ENCODE assay signal across 34 cellular contexts in genomic region chr2:141526760-141527159, GRCh38.
"Had no signal": no experiment of that assay in that cellular context is flagged by ENCODE, and none has a peak within 500 bp of the region (broad histone marks: within the 10 kb centered on the region; RNA-seq: fewer than 3 reads in every experiment).

No MANE protein-coding gene starts in this region.

- H3K27me3 Mint-ChIP-seq: activated B cell treated with CpG ODN at 0.5 μM for 24 hours; activated CD4-positive, alpha-beta memory T cell treated with anti-CD3 and anti-CD28 coated beads for 36 hours; activated CD4-positive, alpha-beta T cell treated with anti-CD3 and anti-CD28 coated beads, Interleukin-2, amount 10 ng/mL, durations not matched to agents 24 days and 14 days; activated CD8-positive, alpha-beta T cell treated with anti-CD3 and anti-CD28 coated beads for 36 hours; activated naive CD4-positive, alpha-beta T cell treated with anti-CD3 and anti-CD28 coated beads, Interleukin-2, amount 10 ng/mL, durations not matched to agents 7 days and 5 days; activated naive CD4-positive, alpha-beta T cell treated with anti-CD3 and anti-CD28 coated beads, Interleukin-2, amount 50 U/mL, for 24 hours; activated naive CD8-positive, alpha-beta T cell; activated naive CD8-positive, alpha-beta T cell treated with anti-CD3 and anti-CD28 coated beads, Interleukin-2, amount 10 ng/mL, durations not matched to agents 7 days and 5 days; activated naive CD8-positive, alpha-beta T cell treated with anti-CD3 and anti-CD28 coated beads, Interleukin-2, amount 50 U/mL, for 24 hours; activated T-cell treated with anti-CD3 and anti-CD28 coated beads, Interleukin-2, amount 50 U/mL, for 24 hours had no signal

- H3K27ac ChIP-seq: ascending aorta, brain microvascular endothelial cell, breast epithelium, VCaP had no signal

- H3K27ac Mint-ChIP-seq: activated B cell treated with CpG ODN at 0.5 μM for 24 hours; activated CD4-positive, alpha-beta memory T cell treated with anti-CD3 and anti-CD28 coated beads for 36 hours; activated CD4-positive, alpha-beta T cell treated with anti-CD3 and anti-CD28 coated beads, Interleukin-2, amount 10 ng/mL, durations not matched to agents 24 days and 14 days; activated CD8-positive, alpha-beta T cell treated with anti-CD3 and anti-CD28 coated beads for 36 hours; activated naive CD4-positive, alpha-beta T cell treated with anti-CD3 and anti-CD28 coated beads, Interleukin-2, amount 10 ng/mL, durations not matched to agents 7 days and 5 days; activated naive CD4-positive, alpha-beta T cell treated with anti-CD3 and anti-CD28 coated beads, Interleukin-2, amount 50 U/mL, for 24 hours; activated naive CD8-positive, alpha-beta T cell; activated naive CD8-positive, alpha-beta T cell treated with anti-CD3 and anti-CD28 coated beads, Interleukin-2, amount 10 ng/mL, durations not matched to agents 7 days and 5 days; activated naive CD8-positive, alpha-beta T cell treated with anti-CD3 and anti-CD28 coated beads, Interleukin-2, amount 50 U/mL, for 24 hours; activated T-cell treated with anti-CD3 and anti-CD28 coated beads, Interleukin-2, amount 50 U/mL, for 24 hours; activated T-helper 2 cell treated with anti-CD3 and anti-CD28 coated beads, Interferon-gamma antibody, Interleukin-2, Interleukin-4, amounts not matched to agents 10 μg/mL and 5 μg/mL and 100 μg/mL, durations not matched to agents 14 hours and 24 hours and 36 hours; T-helper 1 cell treated with Interleukin-12 subunit alpha and Interleukin-12 subunit beta and Interleukin-4 antibody, amounts not matched to agents 30 μg/mL and 1 μg/mL, for 36 hours; T-helper 2 cell treated with Interferon-gamma antibody and Interleukin-4, amounts not matched to agents 5 μg/mL and 100 μg/mL, for 36 hours had no signal

- ATAC-seq: activated CD8-positive, alpha-beta T cell treated with anti-CD3 and anti-CD28 coated beads for 36 hours; activated naive CD8-positive, alpha-beta T cell treated with anti-CD3 and anti-CD28 coated beads, Interleukin-2, amount 50 U/mL, for 24 hours had no signal

- H3K4me1 Mint-ChIP-seq: activated CD4-positive, alpha-beta T cell treated with anti-CD3 and anti-CD28 coated beads, Interleukin-2, amount 10 ng/mL, durations not matched to agents 24 days and 14 days; activated naive CD4-positive, alpha-beta T cell treated with anti-CD3 and anti-CD28 coated beads, Interleukin-2, amount 10 ng/mL, durations not matched to agents 7 days and 5 days; activated naive CD4-positive, alpha-beta T cell treated with anti-CD3 and anti-CD28 coated beads, Interleukin-2, amount 50 U/mL, for 24 hours; activated naive CD8-positive, alpha-beta T cell treated with anti-CD3 and anti-CD28 coated beads, Interleukin-2, amount 10 ng/mL, durations not matched to agents 7 days and 5 days; activated naive CD8-positive, alpha-beta T cell treated with anti-CD3 and anti-CD28 coated beads, Interleukin-2, amount 50 U/mL, for 24 hours had no signal

- H3K4me3 ChIP-seq: ascending aorta, breast epithelium had no signal

- H3K4me3 Mint-ChIP-seq: activated B cell treated with CpG ODN at 0.5 μM for 24 hours; activated CD4-positive, alpha-beta memory T cell treated with anti-CD3 and anti-CD28 coated beads for 36 hours; activated CD4-positive, alpha-beta T cell treated with anti-CD3 and anti-CD28 coated beads, Interleukin-2, amount 10 ng/mL, durations not matched to agents 24 days and 14 days; activated CD8-positive, alpha-beta T cell treated with anti-CD3 and anti-CD28 coated beads for 36 hours; activated naive CD4-positive, alpha-beta T cell treated with anti-CD3 and anti-CD28 coated beads, Interleukin-2, amount 10 ng/mL, durations not matched to agents 7 days and 5 days; activated naive CD4-positive, alpha-beta T cell treated with anti-CD3 and anti-CD28 coated beads, Interleukin-2, amount 50 U/mL, for 24 hours; activated naive CD8-positive, alpha-beta T cell; activated naive CD8-positive, alpha-beta T cell treated with anti-CD3 and anti-CD28 coated beads, Interleukin-2, amount 10 ng/mL, durations not matched to agents 7 days and 5 days; activated naive CD8-positive, alpha-beta T cell treated with anti-CD3 and anti-CD28 coated beads, Interleukin-2, amount 50 U/mL, for 24 hours; activated T-cell treated with anti-CD3 and anti-CD28 coated beads, Interleukin-2, amount 50 U/mL, for 24 hours; T-helper 1 cell treated with Interleukin-12 subunit alpha and Interleukin-12 subunit beta and Interleukin-4 antibody, amounts not matched to agents 30 μg/mL and 1 μg/mL, for 36 hours; T-helper 2 cell treated with Interferon-gamma antibody and Interleukin-4, amounts not matched to agents 5 μg/mL and 100 μg/mL, for 36 hours had no signal

- FAIRE-seq: TTC549 had no signal

- H3K4me1 ChIP-seq: ascending aorta, breast epithelium had no signal

- H3K27me3 ChIP-seq: ascending aorta, brain microvascular endothelial cell, breast epithelium had no signal

- H3K9me3 ChIP-seq: ascending aorta, breast epithelium had no signal

- H3K9me3 Mint-ChIP-seq: activated B cell treated with CpG ODN at 0.5 μM for 24 hours; activated CD4-positive, alpha-beta T cell treated with anti-CD3 and anti-CD28 coated beads, Interleukin-2, amount 10 ng/mL, durations not matched to agents 24 days and 14 days; activated CD8-positive, alpha-beta T cell treated with anti-CD3 and anti-CD28 coated beads for 36 hours; activated naive CD4-positive, alpha-beta T cell treated with anti-CD3 and anti-CD28 coated beads, Interleukin-2, amount 10 ng/mL, durations not matched to agents 7 days and 5 days; activated naive CD8-positive, alpha-beta T cell treated with anti-CD3 and anti-CD28 coated beads, Interleukin-2, amount 10 ng/mL, durations not matched to agents 7 days and 5 days had no signal

- H3K36me3 ChIP-seq: ascending aorta, brain microvascular endothelial cell, breast epithelium had no signal

- H3K36me3 Mint-ChIP-seq: activated CD4-positive, alpha-beta memory T cell treated with anti-CD3 and anti-CD28 coated beads for 36 hours; activated naive CD4-positive, alpha-beta T cell treated with anti-CD3 and anti-CD28 coated beads, Interleukin-2, amount 10 ng/mL, durations not matched to agents 7 days and 5 days; activated naive CD4-positive, alpha-beta T cell treated with anti-CD3 and anti-CD28 coated beads, Interleukin-2, amount 50 U/mL, for 24 hours; activated naive CD8-positive, alpha-beta T cell; activated naive CD8-positive, alpha-beta T cell treated with anti-CD3 and anti-CD28 coated beads, Interleukin-2, amount 10 ng/mL, durations not matched to agents 7 days and 5 days had no signal

- DNase-seq: activated B cell treated with CpG ODN at 0.5 μM for 24 hours; activated CD4-positive, alpha-beta memory T cell treated with anti-CD3 and anti-CD28 coated beads for 36 hours; activated CD4-positive, alpha-beta T cell treated with anti-CD3 and anti-CD28 coated beads for 4 hours; activated CD4-positive, alpha-beta T cell treated with anti-CD3 and anti-CD28 coated beads, Interleukin-2, amount 10 ng/mL, durations not matched to agents 24 days and 14 days; activated CD4-positive, alpha-beta T cell treated with anti-CD3 and anti-CD28 coated beads, Interleukin-2, amount 50 U/mL, for 1 hour; activated CD4-positive, alpha-beta T cell treated with anti-CD3 and anti-CD28 coated beads, Interleukin-2, amount 50 U/mL, for 4 hours; activated CD4-positive, CD25-positive, alpha-beta regulatory T cell treated with anti-CD3 and anti-CD28 coated beads, Interleukin-2, amount 50 U/mL, for 72 hours; activated CD8-positive, alpha-beta memory T cell treated with anti-CD3 and anti-CD28 coated beads, Interleukin-2, amount 50 U/mL, for 4 hours; activated CD8-positive, alpha-beta T cell treated with anti-CD3 and anti-CD28 coated beads for 36 hours; activated effector memory CD4-positive, alpha-beta T cell treated with Interleukin-2 at 50 U/mL for 16 hours; activated gamma-delta T cell; activated naive CD4-positive, alpha-beta T cell treated with anti-CD3 and anti-CD28 coated beads, Interleukin-2, amount 10 ng/mL, durations not matched to agents 7 days and 5 days; activated naive CD4-positive, alpha-beta T cell treated with Interleukin-2 at 50 U/mL for 16 hours; activated naive CD8-positive, alpha-beta T cell treated with anti-CD3 and anti-CD28 coated beads, Interleukin-2, amount 10 ng/mL, durations not matched to agents 7 days and 5 days; activated naive CD8-positive, alpha-beta T cell treated with anti-CD3 and anti-CD28 coated beads, Interleukin-2, amount 50 U/mL, for 24 hours; activated T-cell treated with anti-CD3 and anti-CD28 coated beads for 4 hours; activated T-cell treated with anti-CD3 and anti-CD28 coated beads, Interleukin-2, amount 50 U/mL, for 24 hours; activated T-cell treated with anti-CD3 and anti-CD28 coated beads, Interleukin-2, amount 50 U/mL, for 48 hours; amygdala; anterior cingulate cortex; brain microvascular endothelial cell; central memory CD4-positive, alpha-beta T cell; T-helper 1 cell; T-helper 2 cell; T-helper 9 cell had no signal
